ENCODE assay signal across 8 cellular contexts in genomic region chr3:18111702-18112311, GRCh38.
DNase-seq lines count a peak whose midpoint lies in the region; ATAC-seq, FAIRE-seq and TF ChIP-seq lines count a peak whose summit lies in the region.

No MANE protein-coding gene starts in this region.

- no peaks in the 10 kb centered on the region for H3K36me3 Mint-ChIP-seq in effector memory CD8-positive, alpha-beta T cell (ENCODE audit: insufficient read depth)

- peaks cover 0 to 9% of the 10 kb centered on the region in 2 donors for H3K27me3 Mint-ChIP-seq in effector memory CD8-positive, alpha-beta T cell

- DNase-seq in AG09309 (ENCODE audit: low read depth) (no peak), GM18507 (ENCODE audit: extremely low spot score, insufficient read length, low read depth) (no peak), NCI-H146 (lab: John Stamatoyannopoulos, UW) (peak; percentile 84), hepatic stellate cell (ENCODE audit: low spot score) (no peak), NCI-H1048 (lab: John Stamatoyannopoulos, UW) (no peak)
- DNase-seq in effector memory CD8-positive, alpha-beta T cell: no peak
- no peak for DNase-seq in activated effector memory CD4-positive, alpha-beta T cell treated with Interleukin-2 at 50 U/mL for 16 hours

- H3K4me1 Mint-ChIP-seq in effector memory CD8-positive, alpha-beta T cell (ENCODE audit: low read depth in 2 of 2): peaks cover 0 to 4% of the 10 kb centered on the region in 2 donors

- peak overlapping the region; percentile 7; the same call in 1 of the 2 replicates for H3K4me3 ChIP-seq in AG09309 (ENCODE audit: control insufficient read depth, low read depth, low read length)

- H3K4me3 Mint-ChIP-seq in effector memory CD8-positive, alpha-beta T cell: peak overlapping the region; percentile 57 to 65

- no peak for TF ChIP-seq CTCF in AG09309 (IDR thresholded peaks at IDR 0.05; ENCODE audit: control insufficient read depth, insufficient read depth, low read depth, low read length, missing control alignments)

- peak; percentile 92 for ATAC-seq in HG02678 (IDR thresholded peaks at IDR 0.05; ENCODE audit: unreplicated experiment)
- no peak for ATAC-seq in effector memory CD8-positive, alpha-beta T cell (replicated peaks)

- H3K27ac Mint-ChIP-seq in effector memory CD8-positive, alpha-beta T cell: peak overlapping the region; percentile 55 to 77

- no peaks in the 10 kb centered on the region for H3K9me3 Mint-ChIP-seq in effector memory CD8-positive, alpha-beta T cell

- FAIRE-seq in GM18507 (lab: Jason Lieb, UNC): peak; percentile 44
